ENCODE assay signal across 8 cellular contexts in genomic region chr1:197521118-197521739, GRCh38.
DNase-seq lines count a peak whose midpoint lies in the region; ATAC-seq, FAIRE-seq and TF ChIP-seq lines count a peak whose summit lies in the region.

No MANE protein-coding gene starts in this region.

- no peaks in the 10 kb centered on the region for H3K9me3 ChIP-seq in SU-DHL-6 (ENCODE audit: insufficient read depth, low read length)
- H3K9me3 ChIP-seq in small intestine (ENCODE audit: control insufficient read depth, low read depth): no peaks in the 10 kb centered on the region

- H3K36me3 ChIP-seq in SU-DHL-6 (ENCODE audit: low read length): 0 out of 2 replicates have a peak, but pooled peaks cover 2% of the 10 kb centered on the region
- no peaks in the 10 kb centered on the region for H3K36me3 ChIP-seq in small intestine (ENCODE audit: control insufficient read depth in 2 of 2, insufficient read depth in 2 of 2, low read length in 2 of 2)

- no peak for FAIRE-seq in small intestine (lab: Jason Lieb, UNC)

- H3K9ac ChIP-seq in SU-DHL-6 (ENCODE audit: low read length): no peak overlapping the region

- DNase-seq in stimulated activated CD4-positive, alpha-beta T cell treated with anti-CD3 and anti-CD28 coated beads, Interleukin-2, amount 100 ng/mL, for 4 hours (ENCODE audit: low read depth): peak; percentile 3
- DNase-seq in stimulated activated CD4-positive, alpha-beta T cell treated with anti-CD3 and anti-CD28 coated beads, Interleukin-4, amount 100 ng/mL, for 4 hours: no peak
- peak; percentile 24 for DNase-seq in HuH-7 (ENCODE audit: low spot score)
- peak; percentile 28 for DNase-seq in fibroblast of villous mesenchyme (ENCODE audit: low read depth)
- peak; percentile 39 for DNase-seq in small intestine
- DNase-seq in nucleus accumbens (lab: John Stamatoyannopoulos, UW): no peak

- H3K27ac ChIP-seq in SU-DHL-6 (ENCODE audit: low read depth, low read length) (no peak overlapping the region), small intestine (ENCODE audit: low read depth in 1 of 2, low read length in 1 of 2) (no peak overlapping the region)

- H3K9me2 ChIP-seq in SU-DHL-6 (replicated peaks; ENCODE audit: insufficient read depth, low read length): no peaks in the 10 kb centered on the region

- peak; percentile 71 for ATAC-seq in GM21528 (IDR thresholded peaks at IDR 0.05; ENCODE audit: low FRiP score, unreplicated experiment)

- WGBS in small intestine, 3 donors: 37 to 40% (median 39%) methylated on average over 2 of the region's 2 CpGs

- no peaks in the 10 kb centered on the region for H3K79me2 ChIP-seq in SU-DHL-6 (ENCODE audit: insufficient read depth, low read length)

- H4K20me1 ChIP-seq in SU-DHL-6 (ENCODE audit: low read depth, low read length): no peaks in the 10 kb centered on the region; the same call in 1 of the 2 replicates

- no peaks in the 10 kb centered on the region for H3K4me1 ChIP-seq in small intestine (ENCODE audit: control insufficient read depth in 2 of 2, insufficient read depth in 1 of 2, low read depth in 1 of 2, low read length in 1 of 2)

- no peak overlapping the region for H2AFZ ChIP-seq in SU-DHL-6 (ENCODE audit: low read depth, low read length, severe bottlenecking)

- H3F3A ChIP-seq in SU-DHL-6 (ENCODE audit: insufficient read depth): peaks cover 18% of the 10 kb centered on the region; the same call in 1 of the 2 replicates

- no peak overlapping the region for H3K4me2 ChIP-seq in SU-DHL-6 (ENCODE audit: low read depth, low read length, poor library complexity, severe bottlenecking)

- no peak overlapping the region for H3K4me3 ChIP-seq in SU-DHL-6 (ENCODE audit: insufficient read depth, low read length, poor library complexity, severe bottlenecking)
- H3K4me3 ChIP-seq in fibroblast of villous mesenchyme (ENCODE audit: low read depth, low read length): no peak overlapping the region
- no peak overlapping the region for H3K4me3 ChIP-seq in small intestine (ENCODE audit: low read depth in 1 of 2, low read length in 2 of 2)

- no peaks in the 10 kb centered on the region for H3K27me3 ChIP-seq in SU-DHL-6 (ENCODE audit: low read length)
- no peaks in the 10 kb centered on the region for H3K27me3 ChIP-seq in small intestine (ENCODE audit: control insufficient read depth in 2 of 2, insufficient read depth in 2 of 2, low read length in 2 of 2)

- peak; percentile 55 for TF ChIP-seq CTCF in SU-DHL-6 (IDR thresholded peaks at IDR 0.05; ENCODE audit: insufficient read depth, low read length, poor library complexity, severe bottlenecking)
- TF ChIP-seq CTCF in fibroblast of villous mesenchyme (IDR thresholded peaks at IDR 0.05; ENCODE audit: insufficient read depth, low read depth, low read length): peak; percentile 75

Comparison
In these comparisons a context has a peak if more than half of its experiments do, and no peak if none do; other contexts are left out.
1. DNase-seq: peak in stimulated activated CD4-positive, alpha-beta T cell treated with anti-CD3 and anti-CD28 coated beads, Interleukin-2, amount 100 ng/mL, for 4 hours (single experiment), HuH-7 (single experiment), fibroblast of villous mesenchyme (single experiment) and small intestine (single experiment); none in stimulated activated CD4-positive, alpha-beta T cell treated with anti-CD3 and anti-CD28 coated beads, Interleukin-4, amount 100 ng/mL, for 4 hours (0 of 2) and nucleus accumbens (0 of 56).